In genomic region chr5:53568868-53569267, GRCh38 we compare ENCODE assay signal across 1 cellular context.
TF ChIP-seq lines count a peak whose summit lies in the region.

No MANE protein-coding gene starts in this region.

TF ChIP-seq in K562, 482 proteins besides CTCF, POLR2A, EP300 and RAD21 (continued from another document):
- TF ChIP-seq FOXP4 (CRISPR knock-in tag; IDR thresholded peaks at IDR 0.05; ENCODE audit: borderline replicate concordance) (no peak), RFX5 (IDR thresholded peaks at IDR 0.05; ENCODE audit: low read depth, low read length) (no peak), RBM22 (IDR thresholded peaks at IDR 0.05; ENCODE audit: low read depth, low read length, poor library complexity, severe bottlenecking) (no peak), SAP30 (IDR thresholded peaks at IDR 0.05; ENCODE audit: borderline replicate concordance, insufficient read depth, low read depth, low read length, poor library complexity, severe bottlenecking) (no peak), ELF2 (CRISPR knock-in tag; IDR thresholded peaks at IDR 0.05) (no peak)
